Comparison of ENCODE assay signal across 12 cellular contexts in the genomic region with DNA sequence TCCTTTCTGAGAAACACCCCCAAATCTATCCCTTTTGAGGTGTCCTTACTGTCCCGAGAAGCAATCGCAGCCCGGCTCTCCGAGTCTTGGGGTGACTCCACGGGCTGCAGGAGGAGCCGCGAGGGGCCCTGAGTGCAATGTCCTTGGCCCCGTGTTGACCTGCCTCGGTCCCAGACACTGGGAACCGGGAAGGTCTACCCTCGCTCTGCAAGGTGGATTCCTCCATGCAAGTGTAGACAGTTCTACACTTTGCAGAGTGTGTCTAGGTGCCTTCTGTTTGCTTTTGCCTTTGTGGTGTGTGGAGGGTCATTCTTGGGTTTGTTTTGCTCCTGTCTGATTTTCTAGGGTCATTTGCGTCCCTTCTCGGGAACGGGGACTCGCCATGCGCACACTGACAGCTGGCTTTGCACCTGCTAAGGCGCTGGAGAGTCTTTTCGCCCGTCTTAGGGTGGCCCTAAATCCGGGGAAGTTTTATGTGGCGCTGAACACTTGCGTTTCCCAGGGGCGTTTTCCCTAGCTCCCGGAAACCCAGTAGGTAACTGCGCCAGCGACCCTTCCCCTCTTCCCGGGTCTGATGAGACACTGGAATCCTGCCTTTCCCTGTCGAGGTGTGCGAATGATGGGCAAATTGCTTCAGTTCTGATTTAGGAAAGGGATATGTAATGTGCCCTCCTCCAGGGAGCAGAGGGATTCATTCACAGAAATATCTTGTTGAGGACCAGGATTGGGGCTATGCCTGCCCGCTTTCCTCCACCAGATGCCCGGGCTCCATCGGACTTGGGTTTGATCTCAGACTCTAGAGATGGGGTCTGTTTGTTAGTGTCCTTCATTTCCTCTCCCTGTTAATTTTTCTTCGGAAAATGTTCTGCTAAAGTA. TPM values are rescaled to one million over a fixed set of nuclear protein-coding genes. Genes with fewer than 3 reads are reported as not detected.
DNase-seq lines count a peak whose midpoint lies in the region; ATAC-seq, FAIRE-seq and TF ChIP-seq lines count a peak whose summit lies in the region.
"Had no signal": no experiment of that assay in that cellular context is flagged by ENCODE, and none has a peak within 500 bp of the region (broad histone marks: within the 10 kb centered on the region; RNA-seq: fewer than 3 reads in every experiment).

No MANE protein-coding gene starts in this region.

- peak overlapping the region in 1 of 4 experiments; percentile 37; a peak in 2 of 7 replicates for H3K9ac ChIP-seq in H1 (replicated peaks in 1 of 4; ENCODE audit: extremely low read depth in 1 of 4, low read depth in 3 of 4, low read length in 3 of 4)

- intact Hi-C loops in lower lobe of right lung (cut with DNase I) (no loop called here), testis (cut with DNase I; ENCODE audit: low total_unique reads) (no loop called here)

- H3K14ac ChIP-seq in H1 (ENCODE audit: insufficient read length) = no peak overlapping the region

- no peak for TF ChIP-seq EP300 in H1 (IDR thresholded peaks at IDR 0.05; ENCODE audit: borderline replicate concordance in 1 of 2, low read depth in 2 of 2, low read length in 2 of 2)

- peaks cover 9% of the 10 kb centered on the region for H3K23me2 ChIP-seq in H1 (ENCODE audit: low read depth, low read length)

- no peak for TF ChIP-seq CTCF in H1 (IDR thresholded peaks at IDR 0.05; ENCODE audit: control extremely low read depth in 1 of 3, insufficient read depth in 1 of 3, low read depth in 1 of 3, low read length in 3 of 3)
- no peak for TF ChIP-seq CTCF in lower lobe of right lung (IDR thresholded peaks at IDR 0.05)
- TF ChIP-seq CTCF in testis (IDR thresholded peaks at IDR 0.05) = no peak

- no peak overlapping the region for H3K4ac ChIP-seq in H1 (replicated peaks; ENCODE audit: insufficient read length, low read depth, low read length)

- H3K4me2 ChIP-seq in H1 (ENCODE audit: insufficient read depth in 1 of 2, low read depth in 2 of 2, low read length in 2 of 2) = peak overlapping the region; percentile 97 to 98

- H2BK15ac ChIP-seq in H1 (ENCODE audit: low read length) = no peak overlapping the region

- CTCF ChIA-PET in H1 (lab: Charles Lee; ENCODE audit: partially characterized antibody) = no interaction called here

- peaks cover 13 to 37% (median 30%) of the 10 kb centered on the region in 4 experiments for H3K27me3 ChIP-seq in H1 (replicated peaks in 1 of 4; ENCODE audit: control insufficient read depth in 3 of 4, extremely low read depth in 1 of 4, insufficient read depth in 3 of 4, low read length in 3 of 4)
- peaks cover 39% of the 10 kb centered on the region for H3K27me3 ChIP-seq in lower lobe of right lung (ENCODE audit: low read depth)
- H3K27me3 ChIP-seq in testis = no peaks in the 10 kb centered on the region

- H2BK12ac ChIP-seq in H1 (ENCODE audit: low read depth, low read length) = no peak overlapping the region

- H3K4me1 ChIP-seq in H1 (replicated peaks in 1 of 4; ENCODE audit: control insufficient read depth in 3 of 4, insufficient read depth in 4 of 4, low read length in 3 of 4) = peaks cover 3 to 7% (median 4%) of the 10 kb centered on the region in 4 experiments; a peak in 5 of 7 replicates
- peaks cover 8% of the 10 kb centered on the region for H3K4me1 ChIP-seq in lower lobe of right lung
- H3K4me1 ChIP-seq in testis = peaks cover 3% of the 10 kb centered on the region

- H3K23ac ChIP-seq in H1 (ENCODE audit: insufficient read length) = no peak overlapping the region

- FAIRE-seq in H1 (lab: Jason Lieb, UNC) = no peak

- H3K36me3 ChIP-seq in H1 (ENCODE audit: control insufficient read depth in 2 of 4, insufficient read depth in 4 of 4, low read length in 3 of 4) = no peaks in the 10 kb centered on the region
- H3K36me3 ChIP-seq in lower lobe of right lung = no peaks in the 10 kb centered on the region
- no peaks in the 10 kb centered on the region for H3K36me3 ChIP-seq in testis (ENCODE audit: low read depth, missing control alignments)
- H3K36me3 ChIP-seq: thoracic aorta had no signal

- no peaks in the 10 kb centered on the region for H3K79me2 ChIP-seq in H1 (ENCODE audit: control insufficient read depth in 1 of 2, insufficient read depth in 2 of 2, low read length in 2 of 2)

- H3K4me3 ChIP-seq in H1 (ENCODE audit: extremely low read depth in 1 of 4, insufficient read depth in 2 of 4, low read depth in 3 of 4, low read length in 4 of 4) (peak overlapping the region; percentile 41 to 72 (median 68)), lower lobe of right lung (peak overlapping the region; percentile 38), testis (peak overlapping the region; percentile 20 to 36)
- H3K4me3 ChIP-seq: thoracic aorta had no signal

- no peak overlapping the region for H4K5ac ChIP-seq in H1 (ENCODE audit: insufficient read length, low read depth, low read length)

- no peak overlapping the region for H3K27ac ChIP-seq in H1 (ENCODE audit: low read depth, low read length)
- H3K27ac ChIP-seq in lower lobe of right lung = no peak overlapping the region
- H3K27ac ChIP-seq in testis = no peak overlapping the region
- H3K27ac ChIP-seq: thoracic aorta had no signal

- TF ChIP-seq RAD21 in H1 (IDR thresholded peaks at IDR 0.05 in 1 of 2, conservative IDR thresholded peaks at IDR 0.05 in 1 of 2; ENCODE audit: low read depth in 2 of 2, low read length in 2 of 2) = no peak

- DNase-seq in NCI-H82 (lab: John Stamatoyannopoulos, UW) (peak; percentile 29), NCI-H82 treated with DMSO at 0.1 percent for 48 hours (lab: John Stamatoyannopoulos, UW; ENCODE audit: unreplicated experiment) (no peak), H1 (ENCODE audit: low read depth in 1 of 2, low spot score in 2 of 2) (peak in 1 of 2 experiments; percentile 52), lower lobe of right lung (no peak), testis (no peak), SW 1271 (lab: John Stamatoyannopoulos, UW) (no peak), GF-D8 (lab: John Stamatoyannopoulos, UW) (no peak), superior temporal gyrus (ENCODE audit: extremely low spot score) (no peak)
- DNase-seq: caudate nucleus, GOT3 had no signal

- peaks cover 2 to 4% of the 10 kb centered on the region in 2 experiments for H4K20me1 ChIP-seq in H1 (replicated peaks in 1 of 2; ENCODE audit: control insufficient read depth in 1 of 2, insufficient read depth in 2 of 2, low read length in 2 of 2)

- WGBS in H1 (ENCODE audit: extremely low coverage in 1 of 2, insufficient coverage in 1 of 2, insufficient read length in 1 of 2, insufficient replicate concordance in 2 of 2, low coverage in 1 of 2, low lambda C conversion rate in 2 of 2, missing lambda C conversion rate in 1 of 2), 2 experiments = 16% methylated on average over 33 of the region's 33 CpGs; no CpG with 5 or more reads in 1 of the 2 experiments
- 7 to 8% methylated on average over 25 to 33 of the region's 33 CpGs for WGBS in testis, 2 donors

- H2AK5ac ChIP-seq in H1 (ENCODE audit: low read depth, low read length) = no peak overlapping the region

- TF ChIP-seq POLR2A in H1 (IDR thresholded peaks at IDR 0.05; ENCODE audit: control extremely low read depth in 1 of 2, low read depth in 2 of 2, low read length in 2 of 2) (no peak), testis (IDR thresholded peaks at IDR 0.05) (no peak)

- H3K18ac ChIP-seq in H1 (ENCODE audit: extremely low read depth, low read length) = no peak overlapping the region

- ATAC-seq in lower lobe of right lung = peak; percentile 31 to 55

- peak overlapping the region; percentile 86; the same call in 1 of the 2 replicates for H4K8ac ChIP-seq in H1 (ENCODE audit: extremely low read depth, insufficient read depth, low read length)

- no peak overlapping the region for H2BK120ac ChIP-seq in H1 (replicated peaks; ENCODE audit: low read depth, low read length)

- H2BK20ac ChIP-seq in H1 (ENCODE audit: low read length) = no peak overlapping the region

- H3K56ac ChIP-seq in H1 (replicated peaks; ENCODE audit: insufficient read length, low read depth, low read length) = no peak overlapping the region

- peaks cover 2% of the 10 kb centered on the region; the same call in 1 of the 2 replicates for H3K79me1 ChIP-seq in H1 (ENCODE audit: low read depth, low read length)

- POLR2A ChIA-PET in H1 (lab: Charles Lee; ENCODE audit: partially characterized antibody) = no interaction called here

- H4K91ac ChIP-seq in H1 (replicated peaks; ENCODE audit: insufficient read length, low read length) = no peak overlapping the region

- no peak overlapping the region for H2BK5ac ChIP-seq in H1 (ENCODE audit: low read depth, low read length)

- H3K9me3 ChIP-seq in H1 (ENCODE audit: insufficient read depth in 2 of 2, low read depth in 1 of 2, low read length in 1 of 2) = no peaks in the 10 kb centered on the region
- no peaks in the 10 kb centered on the region for H3K9me3 ChIP-seq in lower lobe of right lung
- no peaks in the 10 kb centered on the region for H3K9me3 ChIP-seq in testis
- H3K9me3 ChIP-seq: thoracic aorta had no signal

- peak overlapping the region; percentile 54 for H2AFZ ChIP-seq in H1 (ENCODE audit: low read length)

TF ChIP-seq in H1, 55 proteins besides CTCF, POLR2A, EP300 and RAD21 (continues in another document):
- TF ChIP-seq CEBPB (IDR thresholded peaks at IDR 0.05; ENCODE audit: low read depth, low read length) = no peak
- no peak for TF ChIP-seq NANOG (IDR thresholded peaks at IDR 0.05; ENCODE audit: insufficient read depth, low read depth, low read length, poor library complexity, severe bottlenecking)
- TF ChIP-seq SIX5 (IDR thresholded peaks at IDR 0.05; ENCODE audit: low read depth, low read length) = no peak
- no peak for TF ChIP-seq TAF1 (IDR thresholded peaks at IDR 0.05; ENCODE audit: low read depth, low read length)
- TF ChIP-seq PHF8 (conservative IDR thresholded peaks at IDR 0.05; ENCODE audit: low read depth, low read length) = no peak
- no peak for TF ChIP-seq SP2 (IDR thresholded peaks at IDR 0.05; ENCODE audit: low read length)
- TF ChIP-seq SP4 (IDR thresholded peaks at IDR 0.05; ENCODE audit: low read length) = no peak
- TF ChIP-seq SUZ12 (IDR thresholded peaks at IDR 0.05; ENCODE audit: low read length) = peak; percentile 64; the same call in 1 of the 2 replicates
- no peak for TF ChIP-seq MAFK (IDR thresholded peaks at IDR 0.05; ENCODE audit: low read depth, low read length)
- TF ChIP-seq JUN (IDR thresholded peaks at IDR 0.05; ENCODE audit: low read depth, low read length) = no peak

RNA-seq across cellular contexts. Expression of gene SERTM1, which starts 0.8 kb away (rescaled TPM):
- 1.4 and 1.6 TPM in 2 replicates for total RNA-seq in H1 (2021; fragmentation: NEBNext Ultra II Directional; extraction: Animal tissue kit (Norgen Biotek cat#: 25700))
- 0.48 and 0.49 TPM in 2 replicates for polyA plus RNA-seq in H1 (2011; rRNA removed)
- 0.56 TPM for polyA plus RNA-seq in H1 (2011; cell fraction: cytosol; rRNA removed)
- 0.23 TPM for polyA plus RNA-seq in H1 (2011; cell fraction: nucleus; rRNA removed)
- 0.50 to 0.74 TPM (median 0.56 TPM) in 4 replicates for polyA plus RNA-seq in H1 (2012, experiment 1 of 2)
- 0.24 TPM for polyA plus RNA-seq in H1 (2012, experiment 2 of 2)
- 1.8 TPM for polyA plus RNA-seq in H1 (2013, experiment 1 of 2)
- polyA plus RNA-seq in H1 (2013, experiment 2 of 2) = 1.7 TPM
- 0.41 and 1.0 TPM in 2 replicates for polyA minus RNA-seq in H1 (2011; rRNA and poly(A)+ RNA removed)
- 0.44 TPM for polyA minus RNA-seq in H1 (2011; cell fraction: cytosol; rRNA and poly(A)+ RNA removed)
- polyA minus RNA-seq in H1 (2011; cell fraction: nucleus; rRNA and poly(A)+ RNA removed) = 0.50 TPM
- total RNA-seq in lower lobe of right lung = 5.0 TPM
- under 1 TPM; 0.08 to 0.31 TPM for total RNA-seq in testis
- 2.5 TPM for polyA plus RNA-seq in testis (ENCODE audit: insufficient read depth, low read depth, low replicate concordance)
- total RNA-seq: fibroblast of villous mesenchyme, thoracic aorta had no signal
